Comparison of ENCODE assay signal across 8 cellular contexts in the genomic region with DNA sequence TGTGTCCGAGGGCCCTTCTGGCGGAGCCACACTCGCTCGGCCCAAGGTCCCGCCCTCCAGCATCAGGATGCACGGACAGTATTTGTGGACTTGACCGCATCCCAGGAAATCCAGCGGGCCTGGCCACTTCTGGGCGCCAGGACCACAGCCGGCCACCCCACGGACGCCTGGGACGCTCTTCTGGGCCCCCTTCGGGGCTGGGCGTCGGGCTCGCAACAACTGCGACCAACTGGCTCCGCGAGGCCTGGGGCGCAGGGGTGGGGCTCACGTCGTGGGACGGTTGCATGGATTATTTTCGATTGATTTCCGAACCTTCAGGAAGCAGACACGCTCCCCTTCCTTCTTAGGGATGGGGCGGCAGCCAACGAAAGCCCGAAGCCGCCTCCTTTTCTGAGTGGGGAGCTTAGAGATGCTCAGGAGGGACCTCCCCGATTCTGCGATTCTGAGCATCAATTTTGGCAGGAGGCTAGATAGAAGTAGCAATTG. TPM values are rescaled to one million over a fixed set of nuclear protein-coding genes. Genes with fewer than 3 reads are reported as not detected.
DNase-seq lines count a peak whose midpoint lies in the region; ATAC-seq and TF ChIP-seq lines count a peak whose summit lies in the region.

No MANE protein-coding gene starts in this region.

- intact Hi-C loops in ascending aorta (cut with DNase I): loop anchor here (1.0 to 10.0 kb wide), 3 partner anchors 14 to 1926 kb away; partner anchors contain the start of gene MTMR6
- intact Hi-C loops in spleen (cut with DNase I; ENCODE audit: low total_unique reads): no loop called here

- H3K4me3 ChIP-seq in LNCaP clone FGC (ENCODE audit: low read depth, low read length) (peak overlapping the region; percentile 75), ascending aorta (peak overlapping the region; percentile 94), iPS-18a (ENCODE audit: low read length) (peak overlapping the region; percentile 93), spleen (peak overlapping the region; percentile 61 to 86 (median 74))

- TF ChIP-seq POLR2A in spleen (IDR thresholded peaks at IDR 0.05) (no peak), GM18505 (IDR thresholded peaks at IDR 0.05; ENCODE audit: borderline replicate concordance, extremely low read depth, insufficient read depth, insufficient read length) (no peak)

- no peak overlapping the region for H3K9ac ChIP-seq in iPS-18a (ENCODE audit: low read length)

- H3K27ac ChIP-seq in ascending aorta (peak overlapping the region; percentile 91 to 96), iPS-18a (ENCODE audit: low read length) (no peak overlapping the region), spleen (peak overlapping the region; percentile 86 to 98 (median 94))

- 22 to 38% (median 23%) methylated on average over 22 to 33 of the region's 33 CpGs for WGBS in spleen, 5 donors

- peak in 10 of 14 donors; percentile 9 to 74 (median 66) for DNase-seq in C1 segment of cervical spinal cord (lab: John Stamatoyannopoulos, UW)
- no peak for DNase-seq in LNCaP clone FGC (ENCODE audit: low read depth)
- DNase-seq in ascending aorta (ENCODE audit: low spot score in 2 of 2): peak in 1 of 2 donors; percentile 62
- peak; percentile 91 for DNase-seq in spleen
- no peak for DNase-seq in kidney tubule cell (ENCODE audit: low spot score)

- H3K9me3 ChIP-seq in ascending aorta: no peaks in the 10 kb centered on the region
- H3K9me3 ChIP-seq in iPS-18a (ENCODE audit: control insufficient read depth, low read depth, low read length): no peaks in the 10 kb centered on the region
- H3K9me3 ChIP-seq in spleen: no peaks in the 10 kb centered on the region

- TF ChIP-seq CTCF in LNCaP clone FGC (IDR thresholded peaks at IDR 0.05; ENCODE audit: control insufficient read depth, extremely low read depth, insufficient read depth): no peak
- TF ChIP-seq CTCF in ascending aorta (IDR thresholded peaks at IDR 0.05): no peak
- TF ChIP-seq CTCF in spleen (IDR thresholded peaks at IDR 0.05 in 8 of 11, conservative IDR thresholded peaks at IDR 0.05 in 3 of 11): no peak

- H3K4me1 ChIP-seq in ascending aorta: peaks cover 0 to 11% of the 10 kb centered on the region in 2 donors
- no peaks in the 10 kb centered on the region for H3K4me1 ChIP-seq in iPS-18a (ENCODE audit: control insufficient read depth, low read depth, low read length)
- H3K4me1 ChIP-seq in spleen: peaks cover 8 to 49% (median 26%) of the 10 kb centered on the region in 6 donors

- H3K27me3 ChIP-seq in ascending aorta (no peaks in the 10 kb centered on the region), iPS-18a (ENCODE audit: control insufficient read depth, insufficient read depth, low read length) (peaks cover 31% of the 10 kb centered on the region), spleen (replicated peaks in 1 of 7) (peaks cover 0 to 29% (median 7%) of the 10 kb centered on the region in 7 donors)

- ATAC-seq in GM21528 (IDR thresholded peaks at IDR 0.05; ENCODE audit: low FRiP score, unreplicated experiment): peak; percentile 23
- ATAC-seq in GM18505 (IDR thresholded peaks at IDR 0.05; ENCODE audit: unreplicated experiment): no peak

- H3K36me3 ChIP-seq in ascending aorta (no peaks in the 10 kb centered on the region), iPS-18a (ENCODE audit: control insufficient read depth, low read depth, low read length) (peaks cover 13% of the 10 kb centered on the region), spleen (peaks cover 0 to 20% (median 3%) of the 10 kb centered on the region in 6 donors)

RNA-seq across cellular contexts. Expression of gene NUP58, which starts 0.5 kb away (rescaled TPM):
- total RNA-seq in ascending aorta (9.7 TPM), spleen (10 to 100 TPM; 36.1 to 53.6 (median 46.9) TPM)
- 10 to 100 TPM in 2 of 3 donors, 1 to 10 TPM in 1; 9.1 to 13.1 (median 10.7) TPM for polyA plus RNA-seq in spleen

RNA-seq across cellular contexts. Expression of gene MTMR6, which starts 13.6 kb away (rescaled TPM):
- total RNA-seq in ascending aorta (6.4 TPM), spleen (10 to 100 TPM; 17.8 to 28.3 (median 23.7) TPM)
- 1 to 10 TPM; 5.4 to 8.7 (median 6.3) TPM for polyA plus RNA-seq in spleen

Comparison
In these comparisons a context has a peak if more than half of its experiments do, and no peak if none do; other contexts are left out.
1. DNase-seq: peak in C1 segment of cervical spinal cord (10 of 14) and spleen (single experiment); none in LNCaP clone FGC (single experiment) and kidney tubule cell (single experiment).
2. Peak in every context shown above with its lines, with median percentiles within 50 percentile points of each other: H3K4me3 ChIP-seq.